30 cellular contexts compared by ENCODE assay signal in the genomic region with DNA sequence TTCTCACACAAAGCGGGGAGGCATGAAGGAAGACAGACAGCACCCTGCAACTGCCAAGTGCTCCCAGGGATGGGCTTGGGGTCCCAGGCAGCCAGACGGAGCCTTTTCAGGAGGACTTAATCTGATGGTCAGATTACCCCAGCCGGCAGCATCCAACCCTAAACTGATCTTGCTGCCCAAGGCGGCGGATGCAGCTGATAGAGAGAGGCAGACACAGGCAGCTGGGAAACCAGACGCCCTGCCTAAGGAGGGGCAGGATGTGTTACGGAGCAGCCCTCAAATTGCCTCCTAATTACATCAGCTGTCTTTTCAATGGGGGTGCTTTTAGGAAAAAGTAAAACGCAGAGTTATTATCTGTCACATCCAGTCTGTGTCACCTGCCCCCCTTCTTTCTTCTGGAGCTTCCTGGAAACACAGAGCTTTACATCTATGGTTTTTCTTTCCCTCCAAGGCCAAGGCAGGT.
DNase-seq lines count a peak whose midpoint lies in the region; ATAC-seq, FAIRE-seq and TF ChIP-seq lines count a peak whose summit lies in the region.
"Had no signal": no experiment of that assay in that cellular context is flagged by ENCODE, and none has a peak within 500 bp of the region (broad histone marks: within the 10 kb centered on the region; RNA-seq: fewer than 3 reads in every experiment).

No MANE protein-coding gene starts in this region.

- BruUV-seq in K562 (replicated peaks; lab: Mats Ljungman, UMichigan) = no TSS peak

- intact Hi-C loops in K562 (cut with micrococcal nuclease) = no loop called here

- H3K27ac ChIP-seq in K562 (ENCODE audit: extremely low read depth, low read depth, low read length) = no peak overlapping the region
- H3K27ac ChIP-seq: brain microvascular endothelial cell, C4-2B, gastrocnemius medialis, lower lobe of right lung, psoas muscle, WERI-Rb-1 had no signal

- TF ChIP-seq RAD21 in K562 (CRISPR knock-in tag; conservative IDR thresholded peaks at IDR 0.05 in 1 of 2, IDR thresholded peaks at IDR 0.05 in 1 of 2) = peak; percentile 14 to 27; a peak in 1 of 4 replicates

- in situ Hi-C loops in K562 (cut with MboI) = no loop called here

- no peak for TF ChIP-seq CTCF in K562 (IDR thresholded peaks at IDR 0.05 in 2 of 3, conservative IDR thresholded peaks at IDR 0.05 in 1 of 3; ENCODE audit: insufficient read depth in 2 of 3, low read depth in 1 of 3, low read length in 3 of 3)

- CTCF ChIA-PET in K562 (lab: Yijun Ruan, JAX; ENCODE audit: low intra/inter-chr PET ratio) = no interaction called here

- H2AFZ ChIP-seq in K562 (ENCODE audit: low read depth, low read length) = no peak overlapping the region

- FAIRE-seq in K562 (lab: Jason Lieb, UNC) = no peak
- FAIRE-seq: G401.6 had no signal

- H3K9ac ChIP-seq in K562 (ENCODE audit: insufficient read depth in 1 of 2, low read depth in 2 of 2, low read length in 2 of 2) = no peak overlapping the region

- WGBS in K562 (ENCODE audit: insufficient coverage, low coverage, missing lambda C conversion rate) = 2% methylated on average over 8 of the region's 8 CpGs

- peak; percentile 84 for TF ChIP-seq EP300 in K562 (IDR thresholded peaks at IDR 0.05; ENCODE audit: low read length)

- DNase-seq in NCI-H146 (lab: John Stamatoyannopoulos, UW) (peak; percentile 3), NCI-H146 treated with DMSO at 0.1 percent for 48 hours (lab: John Stamatoyannopoulos, UW; ENCODE audit: unreplicated experiment) (no peak), NCI-H69 (lab: John Stamatoyannopoulos, UW) (peak; percentile 72), K562 (ENCODE audit: extremely low read depth in 1 of 4, low spot score in 3 of 4) (peak in 1 of 4 experiments; percentile 6), retina (peak; percentile 71), T-helper 1 cell (no peak), kidney tubule cell (ENCODE audit: low spot score) (no peak)
- DNase-seq: 8988T; activated CD4-positive, alpha-beta T cell treated with anti-CD3 and anti-CD28 coated beads for 4 hours; activated naive CD4-positive, alpha-beta T cell treated with anti-CD3 and anti-CD28 coated beads, Interleukin-2, amount 50 U/mL, for 16 hours; amniotic stem cell; brain microvascular endothelial cell; Caco-2; DMS79; gastrocnemius medialis; kidney glomerular epithelial cell; lower lobe of right lung; naive thymus-derived CD8-positive, alpha-beta T cell; NCI-H187 treated with DMSO at 0.1 percent for 48 hours; psoas muscle; Right ventricle myocardium superior; stimulated activated CD4-positive, alpha-beta T cell treated with anti-CD3 and anti-CD28 coated beads, Interleukin-15, amount 100 ng/mL, for 24 hours; SW 1271; T1000; WERI-Rb-1 had no signal

- H4K20me1 ChIP-seq in K562 (replicated peaks; ENCODE audit: control insufficient read depth, insufficient read depth, low read length) = no peaks in the 10 kb centered on the region

- no peak for TF ChIP-seq POLR2A in K562 (conservative IDR thresholded peaks at IDR 0.05)

- H3K4me1 ChIP-seq in K562 (replicated peaks in 1 of 2; ENCODE audit: control insufficient read depth in 2 of 2, insufficient read depth in 2 of 2, low read length in 2 of 2) = no peaks in the 10 kb centered on the region; a peak in 1 of 5 replicates
- H3K4me1 ChIP-seq: Caco-2, gastrocnemius medialis, lower lobe of right lung, psoas muscle had no signal

- H3K4me2 ChIP-seq in K562 (ENCODE audit: insufficient read depth, low read length) = peak overlapping the region; percentile 6; the same call in 1 of the 2 replicates

- no peaks in the 10 kb centered on the region for H3K36me3 ChIP-seq in K562 (ENCODE audit: control insufficient read depth, insufficient read depth, low read length)
- H3K36me3 ChIP-seq: brain microvascular endothelial cell, gastrocnemius medialis, WERI-Rb-1 had no signal

- POLR2A ChIA-PET in K562 (lab: Yijun Ruan, JAX) = interaction anchor here (0.6 kb wide), 1 partner anchor 10 kb away, joined by 4 read pairs; no protein-coding TSS in a partner anchor

- no peak overlapping the region for H3K4me3 ChIP-seq in K562
- H3K4me3 ChIP-seq: gastrocnemius medialis, lower lobe of right lung, psoas muscle had no signal

- H3K9me1 ChIP-seq in K562 (ENCODE audit: control insufficient read depth, insufficient read depth, low read length) = no peaks in the 10 kb centered on the region

- H3K27me3 ChIP-seq in K562 (ENCODE audit: control insufficient read depth in 2 of 2, insufficient read depth in 2 of 2, low read length in 2 of 2) = peaks cover 13 to 52% of the 10 kb centered on the region in 2 experiments
- H3K27me3 ChIP-seq: brain microvascular endothelial cell, gastrocnemius medialis had no signal

- ATAC-seq in K562 = peak; percentile 83
- ATAC-seq in HG03139 (IDR thresholded peaks at IDR 0.05; ENCODE audit: unreplicated experiment) = no peak
- ATAC-seq: gastrocnemius medialis; HCT116; lower lobe of right lung; naive thymus-derived CD8-positive, alpha-beta T cell; psoas muscle; stimulated activated effector memory CD8-positive, alpha-beta T cell treated with anti-CD3 and anti-CD28 coated beads, Interleukin-12 subunit alpha, Interleukin-12 subunit beta, amount 100 ng/mL, for 72 hours had no signal

- H3K79me2 ChIP-seq in K562 (ENCODE audit: control insufficient read depth, insufficient read depth, low read length) = no peaks in the 10 kb centered on the region

- no peaks in the 10 kb centered on the region for H3K9me3 ChIP-seq in K562 (replicated peaks; ENCODE audit: control insufficient read depth, insufficient read depth, low read depth, low read length)
- H3K9me3 ChIP-seq: gastrocnemius medialis, lower lobe of right lung, psoas muscle had no signal

TF ChIP-seq in K562, 482 proteins besides CTCF, POLR2A, EP300 and RAD21 (continues in another document):
- TF ChIP-seq ZNF175 (CRISPR knock-in tag; IDR thresholded peaks at IDR 0.05; ENCODE audit: low read depth) = peak; percentile 86; the same call in 1 of the 2 replicates
- no peak for TF ChIP-seq CSDE1 (IDR thresholded peaks at IDR 0.05)
- TF ChIP-seq SMARCA4 (IDR thresholded peaks at IDR 0.05) = peak; percentile 41; the same call in 1 of the 2 replicates
- TF ChIP-seq, protein P1, sequence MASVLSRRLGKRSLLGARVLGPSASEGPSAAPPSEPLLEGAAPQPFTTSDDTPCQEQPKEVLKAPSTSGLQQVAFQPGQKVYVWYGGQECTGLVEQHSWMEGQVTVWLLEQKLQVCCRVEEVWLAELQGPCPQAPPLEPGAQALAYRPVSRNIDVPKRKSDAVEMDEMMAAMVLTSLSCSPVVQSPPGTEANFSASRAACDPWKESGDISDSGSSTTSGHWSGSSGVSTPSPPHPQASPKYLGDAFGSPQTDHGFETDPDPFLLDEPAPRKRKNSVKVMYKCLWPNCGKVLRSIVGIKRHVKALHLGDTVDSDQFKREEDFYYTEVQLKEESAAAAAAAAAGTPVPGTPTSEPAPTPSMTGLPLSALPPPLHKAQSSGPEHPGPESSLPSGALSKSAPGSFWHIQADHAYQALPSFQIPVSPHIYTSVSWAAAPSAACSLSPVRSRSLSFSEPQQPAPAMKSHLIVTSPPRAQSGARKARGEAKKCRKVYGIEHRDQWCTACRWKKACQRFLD (CRISPR knock-in tag; IDR thresholded peaks at IDR 0.05) = 0 out of 2 replicates have a peak, but pooled peaks have one; percentile 47
- TF ChIP-seq PPARD (CRISPR knock-in tag; IDR thresholded peaks at IDR 0.05) = no peak
- TF ChIP-seq, protein P2, sequence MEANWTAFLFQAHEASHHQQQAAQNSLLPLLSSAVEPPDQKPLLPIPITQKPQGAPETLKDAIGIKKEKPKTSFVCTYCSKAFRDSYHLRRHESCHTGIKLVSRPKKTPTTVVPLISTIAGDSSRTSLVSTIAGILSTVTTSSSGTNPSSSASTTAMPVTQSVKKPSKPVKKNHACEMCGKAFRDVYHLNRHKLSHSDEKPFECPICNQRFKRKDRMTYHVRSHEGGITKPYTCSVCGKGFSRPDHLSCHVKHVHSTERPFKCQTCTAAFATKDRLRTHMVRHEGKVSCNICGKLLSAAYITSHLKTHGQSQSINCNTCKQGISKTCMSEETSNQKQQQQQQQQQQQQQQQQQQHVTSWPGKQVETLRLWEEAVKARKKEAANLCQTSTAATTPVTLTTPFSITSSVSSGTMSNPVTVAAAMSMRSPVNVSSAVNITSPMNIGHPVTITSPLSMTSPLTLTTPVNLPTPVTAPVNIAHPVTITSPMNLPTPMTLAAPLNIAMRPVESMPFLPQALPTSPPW (CRISPR knock-in tag; IDR thresholded peaks at IDR 0.05) = peak; percentile 91
- TF ChIP-seq, protein P3, sequence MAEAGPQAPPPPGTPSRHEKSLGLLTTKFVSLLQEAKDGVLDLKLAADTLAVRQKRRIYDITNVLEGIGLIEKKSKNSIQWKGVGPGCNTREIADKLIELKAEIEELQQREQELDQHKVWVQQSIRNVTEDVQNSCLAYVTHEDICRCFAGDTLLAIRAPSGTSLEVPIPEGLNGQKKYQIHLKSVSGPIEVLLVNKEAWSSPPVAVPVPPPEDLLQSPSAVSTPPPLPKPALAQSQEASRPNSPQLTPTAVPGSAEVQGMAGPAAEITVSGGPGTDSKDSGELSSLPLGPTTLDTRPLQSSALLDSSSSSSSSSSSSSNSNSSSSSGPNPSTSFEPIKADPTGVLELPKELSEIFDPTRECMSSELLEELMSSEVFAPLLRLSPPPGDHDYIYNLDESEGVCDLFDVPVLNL (CRISPR knock-in tag; IDR thresholded peaks at IDR 0.05; ENCODE audit: low read depth) = no peak
- TF ChIP-seq, protein P4, sequence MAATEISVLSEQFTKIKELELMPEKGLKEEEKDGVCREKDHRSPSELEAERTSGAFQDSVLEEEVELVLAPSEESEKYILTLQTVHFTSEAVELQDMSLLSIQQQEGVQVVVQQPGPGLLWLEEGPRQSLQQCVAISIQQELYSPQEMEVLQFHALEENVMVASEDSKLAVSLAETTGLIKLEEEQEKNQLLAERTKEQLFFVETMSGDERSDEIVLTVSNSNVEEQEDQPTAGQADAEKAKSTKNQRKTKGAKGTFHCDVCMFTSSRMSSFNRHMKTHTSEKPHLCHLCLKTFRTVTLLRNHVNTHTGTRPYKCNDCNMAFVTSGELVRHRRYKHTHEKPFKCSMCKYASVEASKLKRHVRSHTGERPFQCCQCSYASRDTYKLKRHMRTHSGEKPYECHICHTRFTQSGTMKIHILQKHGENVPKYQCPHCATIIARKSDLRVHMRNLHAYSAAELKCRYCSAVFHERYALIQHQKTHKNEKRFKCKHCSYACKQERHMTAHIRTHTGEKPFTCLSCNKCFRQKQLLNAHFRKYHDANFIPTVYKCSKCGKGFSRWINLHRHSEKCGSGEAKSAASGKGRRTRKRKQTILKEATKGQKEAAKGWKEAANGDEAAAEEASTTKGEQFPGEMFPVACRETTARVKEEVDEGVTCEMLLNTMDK (IDR thresholded peaks at IDR 0.05; ENCODE audit: borderline replicate concordance, insufficient read depth, low read depth, low read length, poor library complexity, severe bottlenecking) = no peak

Comparison
In these comparisons a context has a peak if more than half of its experiments do, and no peak if none do; other contexts are left out.
1. DNase-seq: peak in NCI-H146 (single experiment), NCI-H69 (single experiment) and retina (single experiment); none in NCI-H146 treated with DMSO at 0.1 percent for 48 hours (single experiment), T-helper 1 cell (0 of 5) and kidney tubule cell (single experiment).